ENCODE assay signal across 8 cellular contexts in the genomic region with DNA sequence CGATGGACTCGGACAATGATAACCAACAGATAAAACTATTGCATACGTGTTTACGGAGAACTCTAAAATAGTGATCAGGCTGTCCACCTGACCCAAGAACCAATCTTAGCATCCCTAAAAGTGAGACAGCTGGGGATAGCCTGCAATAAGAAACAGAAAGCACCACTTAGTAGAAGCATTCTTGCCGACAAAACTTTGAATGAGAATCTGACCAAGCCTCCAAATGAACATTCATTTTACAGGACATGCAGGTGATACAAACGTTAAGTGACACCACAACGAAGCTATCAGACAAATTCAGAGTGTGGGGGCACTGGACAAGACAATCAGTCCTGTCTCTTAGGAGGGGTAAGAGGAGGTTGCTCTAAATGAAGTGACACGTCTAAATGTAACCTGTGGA. TPM values are rescaled to one million over a fixed set of nuclear protein-coding genes. Genes with fewer than 3 reads are reported as not detected.
DNase-seq lines count a peak whose midpoint lies in the region; ATAC-seq and TF ChIP-seq lines count a peak whose summit lies in the region.

No MANE protein-coding gene starts in this region.

- H3K36me3 ChIP-seq in ectodermal cell (ENCODE audit: control insufficient read depth, insufficient read depth, low read length): peaks cover 12% of the 10 kb centered on the region
- H3K36me3 ChIP-seq in neuron (ENCODE audit: insufficient read depth, low read length): peaks cover 34% of the 10 kb centered on the region

- H3K9me3 ChIP-seq in ectodermal cell (ENCODE audit: control insufficient read depth, low read length) (no peaks in the 10 kb centered on the region), neuron (ENCODE audit: low read length) (peaks cover 3% of the 10 kb centered on the region)

- no peaks in the 10 kb centered on the region for H3K9me3 Mint-ChIP-seq in Calu3 (ENCODE audit: low read depth, unreplicated experiment)

- no peaks in the 10 kb centered on the region for H3K27me3 Mint-ChIP-seq in Calu3 (ENCODE audit: unreplicated experiment)

- intact Hi-C loops in Calu3 (cut with micrococcal nuclease; ENCODE audit: unreplicated experiment): no loop called here

- TF ChIP-seq CTCF in Calu3 (IDR thresholded peaks at IDR 0.05; ENCODE audit: unreplicated experiment): no peak

- peaks cover 6% of the 10 kb centered on the region for H3K4me1 ChIP-seq in ectodermal cell (ENCODE audit: control insufficient read depth, insufficient read depth, low read length)
- H3K4me1 ChIP-seq in neuron (ENCODE audit: insufficient read depth, low read length): peaks cover 13% of the 10 kb centered on the region

- no TSS peak for BruUV-seq in Calu3 (replicated peaks; lab: Mats Ljungman, UMichigan)

- H3K36me3 Mint-ChIP-seq in Calu3 (ENCODE audit: insufficient read depth, unreplicated experiment): peaks cover 24% of the 10 kb centered on the region

- no peak overlapping the region for H3K27ac ChIP-seq in ectodermal cell (ENCODE audit: insufficient read depth, low read depth, low read length, poor library complexity, severe bottlenecking)

- DNase-seq in Calu3 (no peak), NCI-H69 (lab: John Stamatoyannopoulos, UW) (peak; percentile 39), pons (ENCODE audit: low spot score) (no peak), KG1 (lab: John Stamatoyannopoulos, UW) (no peak)
- DNase-seq in stimulated activated naive CD4-positive, alpha-beta T cell treated with Interleukin-2 at 50 U/mL for 16 hours (lab: John Stamatoyannopoulos, UW): no peak

- H3K4me3 ChIP-seq in ectodermal cell (ENCODE audit: insufficient read depth, low read depth, low read length) (peak overlapping the region; percentile 78), neuron (ENCODE audit: low read length) (peak overlapping the region; percentile 90)

- 72 to 74% methylated on average over 8 of the region's 8 CpGs for WGBS in ectodermal cell, 2 experiments

- peak overlapping the region; percentile 99 for H3K4me3 Mint-ChIP-seq in Calu3 (ENCODE audit: low read depth, unreplicated experiment)

- H2AFZ ChIP-seq in neuron (ENCODE audit: low read depth, low read length): no peak overlapping the region

- CTCF ChIA-PET in Calu3 (lab: Charles Lee): no interaction called here

- H3K27me3 ChIP-seq in ectodermal cell (ENCODE audit: control insufficient read depth, insufficient read depth, low read length, poor library complexity, severe bottlenecking) (no peaks in the 10 kb centered on the region), neuron (ENCODE audit: insufficient read depth, low read length) (no peaks in the 10 kb centered on the region)

- no peak for ATAC-seq in GM21825 (IDR thresholded peaks at IDR 0.05; ENCODE audit: unreplicated experiment)

- peak overlapping the region; percentile 96 for H3K27ac Mint-ChIP-seq in Calu3 (ENCODE audit: unreplicated experiment)

- H3K4me1 Mint-ChIP-seq in Calu3 (ENCODE audit: low read depth, unreplicated experiment): no peaks in the 10 kb centered on the region

RNA-seq across cellular contexts. Expression of a gene that starts 1.2 kb away (rescaled TPM):
- total RNA-seq in Calu3 (2022): 46.4 and 50.0 TPM in 2 replicates
- 99.6 TPM for polyA plus RNA-seq in ectodermal cell (2013, experiment 1 of 4)
- 90.7 TPM for polyA plus RNA-seq in ectodermal cell (2013, experiment 2 of 4)
- 60.2 TPM for polyA plus RNA-seq in ectodermal cell (2013, experiment 3 of 4)
- polyA plus RNA-seq in ectodermal cell (2013, experiment 4 of 4): 66.1 TPM
